Comparison of ENCODE assay signal across 16 cellular contexts in genomic region chr2:44136186-44136585, GRCh38. TPM values are rescaled to one million over a fixed set of nuclear protein-coding genes. Genes with fewer than 3 reads are reported as not detected.
DNase-seq lines count a peak whose midpoint lies in the region; ATAC-seq, FAIRE-seq and TF ChIP-seq lines count a peak whose summit lies in the region.
"Had no signal": no experiment of that assay in that cellular context is flagged by ENCODE, and none has a peak within 500 bp of the region (broad histone marks: within the 10 kb centered on the region; RNA-seq: fewer than 3 reads in every experiment).

No MANE protein-coding gene starts in this region.

- H2AFZ ChIP-seq in HCT116 (ENCODE audit: low read depth, low read length, poor library complexity, severe bottlenecking), result peak overlapping the region; percentile 10

- POLR2A ChIA-PET in HCT116 (lab: Charles Lee), result no interaction called here

- intact Hi-C loops in HCT116 (cut with micrococcal nuclease) (no loop called here), ascending aorta (cut with DNase I) (loop anchor here (2.0 kb wide), 1 partner anchor 33 kb away; the partner anchor contains the start of gene PPM1B), psoas muscle (cut with DNase I) (no loop called here), kidney (cut with DNase I) (no loop called here)

- no TSS peak for BruUV-seq in HCT116 (replicated peaks; lab: Mats Ljungman, UMichigan)

- no peak overlapping the region for H3K9ac ChIP-seq in HCT116 (ENCODE audit: low read length)
- peak overlapping the region; percentile 71 for H3K9ac ChIP-seq in iPS-18a (ENCODE audit: low read length)
- H3K9ac ChIP-seq in kidney (ENCODE audit: low read length in 2 of 2), result no peak overlapping the region

- H4K20me1 ChIP-seq in HCT116 (ENCODE audit: insufficient read depth), result no peaks in the 10 kb centered on the region

- H3K79me2 ChIP-seq in HCT116 (ENCODE audit: insufficient read depth, low read length), result no peaks in the 10 kb centered on the region

- H3K4me2 ChIP-seq in HCT116 (ENCODE audit: low read length), result no peak overlapping the region; the same call in 1 of the 2 replicates

- TF ChIP-seq CTCF in HCT116 (IDR thresholded peaks at IDR 0.05 in 2 of 3, conservative IDR thresholded peaks at IDR 0.05 in 1 of 3; ENCODE audit: borderline replicate concordance in 1 of 3, insufficient read depth in 1 of 3, low read depth in 2 of 3, low read length in 2 of 3) (no peak), ascending aorta (IDR thresholded peaks at IDR 0.05) (no peak), psoas muscle (IDR thresholded peaks at IDR 0.05) (no peak), kidney (IDR thresholded peaks at IDR 0.05; ENCODE audit: borderline replicate concordance, extremely low read depth, insufficient read depth) (no peak)

- H3K4me3 ChIP-seq in HCT116 (replicated peaks in 1 of 2; ENCODE audit: low read depth in 1 of 2, low read length in 2 of 2) (no peak overlapping the region), ascending aorta (no peak overlapping the region), iPS-18a (ENCODE audit: low read length) (no peak overlapping the region), psoas muscle (no peak overlapping the region), kidney (ENCODE audit: low read length in 2 of 2) (no peak overlapping the region)

- WGBS in psoas muscle, 3 donors, result 60 to 71% (median 67%) methylated on average over 4 of the region's 4 CpGs

- peak; percentile 55; the same call in 1 of the 2 replicates for ATAC-seq in HCT116
- no peak for ATAC-seq in GM18520 (IDR thresholded peaks at IDR 0.05; ENCODE audit: unreplicated experiment)
- no peak for ATAC-seq in psoas muscle

- RAD21 ChIA-PET in HCT116 (lab: Charles Lee; ENCODE audit: low non-redundant PET in 1 of 2, low total read pairs in 2 of 2, uncharacterized antibody in 2 of 2, unreplicated experiment in 2 of 2), result no interaction called here

- DNase-seq in A172 (ENCODE audit: low spot score) (peak; percentile 92), HCT116 (ENCODE audit: low read depth, low spot score) (no peak), ascending aorta (ENCODE audit: low spot score in 2 of 2) (no peak), psoas muscle (no peak), kidney (no peak), NCI-H1092 (lab: John Stamatoyannopoulos, UW) (no peak)
- DNase-seq: 8988T; activated CD4-positive, alpha-beta T cell treated with anti-CD3 and anti-CD28 coated beads for 4 hours; activated effector memory CD4-positive, alpha-beta T cell treated with anti-CD3 and anti-CD28 coated beads, Interleukin-2, amount 50 U/mL, for 16 hours; dermis blood vessel endothelial cell; H7; Kasumi-1; NCI-H446 treated with DMSO at 0.1 percent for 48 hours had no signal

- no peak for TF ChIP-seq POLR2A in HCT116 (IDR thresholded peaks at IDR 0.05; ENCODE audit: borderline replicate concordance, extremely low read depth, insufficient read depth, insufficient read length)

- no peak for TF ChIP-seq RAD21 in HCT116 (IDR thresholded peaks at IDR 0.05; ENCODE audit: low read depth)

- no peaks in the 10 kb centered on the region for H3K9me2 ChIP-seq in HCT116 (ENCODE audit: insufficient read depth)

- H3K27ac ChIP-seq in HCT116 (ENCODE audit: low read depth, low read length), result no peak overlapping the region
- peak overlapping the region; percentile 51 to 66 for H3K27ac ChIP-seq in ascending aorta
- peak overlapping the region; percentile 99 for H3K27ac ChIP-seq in iPS-18a (ENCODE audit: low read length)
- H3K27ac ChIP-seq in psoas muscle, result no peak overlapping the region
- H3K27ac ChIP-seq in kidney (ENCODE audit: low read depth in 2 of 2, low read length in 2 of 2), result no peak overlapping the region

- H3K4me1 ChIP-seq in HCT116 (ENCODE audit: control insufficient read depth in 1 of 2, insufficient read depth in 2 of 2, low read length in 2 of 2) (peaks cover 0 to 10% of the 10 kb centered on the region in 2 experiments; a peak in 1 of 4 replicates), ascending aorta (peaks cover 0 to 3% of the 10 kb centered on the region in 2 donors), iPS-18a (ENCODE audit: control insufficient read depth, low read depth, low read length) (peaks cover 43% of the 10 kb centered on the region), psoas muscle (peaks cover 12% of the 10 kb centered on the region), kidney (ENCODE audit: control insufficient read depth in 1 of 2, insufficient read depth in 1 of 2, low read depth in 1 of 2, low read length in 2 of 2) (no peaks in the 10 kb centered on the region)

- CTCF ChIA-PET in HCT116 (lab: Charles Lee), result no interaction called here

- H3K27me3 ChIP-seq in HCT116 (ENCODE audit: insufficient read depth, low read length), result no peaks in the 10 kb centered on the region
- H3K27me3 ChIP-seq in ascending aorta, result no peaks in the 10 kb centered on the region
- H3K27me3 ChIP-seq in iPS-18a (ENCODE audit: control insufficient read depth, insufficient read depth, low read length), result no peaks in the 10 kb centered on the region
- no peaks in the 10 kb centered on the region for H3K27me3 ChIP-seq in psoas muscle (ENCODE audit: insufficient read depth in 3 of 3, low read length in 2 of 3)

- no peak for FAIRE-seq in kidney (lab: Jason Lieb, UNC)
- FAIRE-seq: G401.6 had no signal

- H3K36me3 ChIP-seq in HCT116 (ENCODE audit: control insufficient read depth in 1 of 2, insufficient read depth in 2 of 2, low read length in 2 of 2), result no peaks in the 10 kb centered on the region
- H3K36me3 ChIP-seq in ascending aorta, result no peaks in the 10 kb centered on the region
- H3K36me3 ChIP-seq in iPS-18a (ENCODE audit: control insufficient read depth, low read depth, low read length), result no peaks in the 10 kb centered on the region
- H3K36me3 ChIP-seq in psoas muscle (ENCODE audit: insufficient read depth in 1 of 2, low read depth in 1 of 2), result no peaks in the 10 kb centered on the region
- no peaks in the 10 kb centered on the region for H3K36me3 ChIP-seq in kidney (ENCODE audit: control insufficient read depth in 1 of 2, insufficient read depth in 2 of 2, low read length in 2 of 2)

- H3K9me3 ChIP-seq in HCT116 (ENCODE audit: control insufficient read depth in 1 of 2, insufficient read depth in 1 of 2, low read depth in 1 of 2, low read length in 2 of 2) (no peaks in the 10 kb centered on the region), ascending aorta (no peaks in the 10 kb centered on the region), iPS-18a (ENCODE audit: control insufficient read depth, low read depth, low read length) (no peaks in the 10 kb centered on the region), psoas muscle (no peaks in the 10 kb centered on the region), kidney (ENCODE audit: control insufficient read depth in 1 of 2, low read length in 2 of 2) (no peaks in the 10 kb centered on the region)

TF ChIP-seq in HCT116, 20 proteins besides CTCF, POLR2A, EP300 and RAD21:
- TF ChIP-seq EGR1 (IDR thresholded peaks at IDR 0.05; ENCODE audit: low read depth) (no peak), CEBPB (IDR thresholded peaks at IDR 0.05; ENCODE audit: low read depth) (no peak), CBX3 (IDR thresholded peaks at IDR 0.05; ENCODE audit: low read depth) (no peak), TCF7L2 (IDR thresholded peaks at IDR 0.05; ENCODE audit: borderline replicate concordance, extremely low read depth, insufficient read depth, insufficient read length) (no peak), ZFX (IDR thresholded peaks at IDR 0.05) (no peak), POLR2AphosphoS5 (IDR thresholded peaks at IDR 0.05; ENCODE audit: low read depth, low read length) (no peak), SRF (IDR thresholded peaks at IDR 0.05; ENCODE audit: low read depth) (no peak), SIN3A (IDR thresholded peaks at IDR 0.05; ENCODE audit: low read depth) (no peak), ZNF274 (IDR thresholded peaks at IDR 0.05; ENCODE audit: low read depth, low read length) (no peak), ELF1 (IDR thresholded peaks at IDR 0.05; ENCODE audit: borderline replicate concordance, low read depth) (no peak), ATF3 (IDR thresholded peaks at IDR 0.05) (no peak), MAX (IDR thresholded peaks at IDR 0.05) (no peak), SP1 (IDR thresholded peaks at IDR 0.05; ENCODE audit: low read depth) (no peak), FOSL1 (IDR thresholded peaks at IDR 0.05; ENCODE audit: low read depth) (no peak), YY1 (IDR thresholded peaks at IDR 0.05; ENCODE audit: extremely low read depth, insufficient replicate concordance, low read depth, low read length) (no peak)
TF ChIP-seq in HCT116: peak in this region for 0.

RNA-seq across cellular contexts. Expression of gene PPM1B, which starts 32.5 kb away (rescaled TPM):
- total RNA-seq in A172 (2014; rRNA removed; shearing (Covaris generic)), result 33.8 and 38.2 TPM in 2 replicates
- total RNA-seq in HCT116 (2021; ENCODE audit: unreplicated experiment), result 36.9 TPM
- polyA plus RNA-seq in HCT116 (2012), result 23.7 and 24.8 TPM in 2 replicates
- 27.9 TPM for total RNA-seq in ascending aorta
- total RNA-seq in psoas muscle, result 100 to 1,000 TPM in 3 of 4 donors, 10 to 100 TPM in 1; 83.9 to 195 (median 141) TPM
- polyA plus RNA-seq in psoas muscle, result 100 to 1,000 TPM in 1 of 3 donors, 10 to 100 TPM in 2; 17.4 to 244 (median 99.6) TPM
- 45.9 TPM for total RNA-seq in kidney
- 19.8 TPM for polyA plus RNA-seq in kidney (ENCODE audit: insufficient read depth, low read depth, low replicate concordance)

Comparison
In these comparisons a context has a peak if more than half of its experiments do, and no peak if none do; other contexts are left out.
1. H3K27ac ChIP-seq: peak in ascending aorta (2 of 2) and iPS-18a (single experiment); none in HCT116 (single experiment), psoas muscle (single experiment) and kidney (0 of 2).